In the genomic region with DNA sequence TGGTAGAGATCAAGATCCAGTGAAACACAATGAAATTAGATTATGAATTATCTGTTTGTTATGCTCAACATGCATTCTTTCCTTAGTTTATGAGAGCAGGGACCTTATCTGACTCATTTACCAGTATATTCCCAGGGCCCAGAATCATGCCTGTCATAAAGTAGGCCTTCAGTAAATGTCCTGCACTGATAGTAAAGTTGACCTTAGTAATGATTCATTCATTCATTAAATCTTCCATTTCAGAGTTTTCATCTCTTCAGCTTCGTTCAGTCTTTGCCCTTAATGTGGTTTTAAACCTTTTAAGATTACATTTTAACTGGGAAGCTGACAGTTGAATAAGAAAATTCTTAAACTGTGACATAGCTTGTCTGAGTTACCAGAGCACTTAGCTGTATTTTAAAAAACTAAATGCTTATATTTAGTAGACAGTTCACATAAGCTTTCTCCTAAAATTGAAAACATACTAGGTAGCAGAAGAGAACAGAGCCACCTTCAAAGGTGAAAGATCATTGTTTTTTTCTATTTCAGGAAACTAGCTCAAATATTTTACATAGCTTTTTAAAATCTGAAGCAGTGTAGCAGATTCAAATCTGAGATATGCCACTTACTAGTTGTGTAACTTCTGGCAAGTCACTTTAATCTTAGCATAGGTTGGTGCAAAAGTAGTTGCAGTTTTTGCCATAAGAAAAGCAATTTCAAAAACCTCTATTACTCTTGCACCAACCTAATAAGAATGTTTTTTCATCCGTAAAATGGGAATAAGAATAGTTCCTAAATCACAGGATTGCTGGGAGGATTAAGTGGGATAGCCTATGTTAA, we compare ENCODE assay signal across 1 cellular context.
TF ChIP-seq lines count a peak whose summit lies in the region.

No MANE protein-coding gene starts in this region.

TF ChIP-seq in A549, 52 proteins besides CTCF, POLR2A, EP300 and RAD21 (continued from another document):
- TF ChIP-seq, protein P1, sequence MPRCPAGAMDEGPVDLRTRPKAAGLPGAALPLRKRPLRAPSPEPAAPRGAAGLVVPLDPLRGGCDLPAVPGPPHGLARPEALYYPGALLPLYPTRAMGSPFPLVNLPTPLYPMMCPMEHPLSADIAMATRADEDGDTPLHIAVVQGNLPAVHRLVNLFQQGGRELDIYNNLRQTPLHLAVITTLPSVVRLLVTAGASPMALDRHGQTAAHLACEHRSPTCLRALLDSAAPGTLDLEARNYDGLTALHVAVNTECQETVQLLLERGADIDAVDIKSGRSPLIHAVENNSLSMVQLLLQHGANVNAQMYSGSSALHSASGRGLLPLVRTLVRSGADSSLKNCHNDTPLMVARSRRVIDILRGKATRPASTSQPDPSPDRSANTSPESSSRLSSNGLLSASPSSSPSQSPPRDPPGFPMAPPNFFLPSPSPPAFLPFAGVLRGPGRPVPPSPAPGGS (IDR thresholded peaks at IDR 0.05) = no peak
